ENCODE assay signal across 1 cellular context in genomic region chr1:212470059-212470458, GRCh38.
A peak's percentile ranks its signal among the peaks of the same experiment; 100 is the strongest.
TF ChIP-seq lines count a peak whose summit lies in the region.

No MANE protein-coding gene starts in this region.

TF ChIP-seq in H1, 55 proteins besides CTCF, POLR2A, EP300 and RAD21:
- TF ChIP-seq MAX (IDR thresholded peaks at IDR 0.05): peak; percentile 47; the same call in 1 of the 2 replicates
- TF ChIP-seq, protein P1, sequence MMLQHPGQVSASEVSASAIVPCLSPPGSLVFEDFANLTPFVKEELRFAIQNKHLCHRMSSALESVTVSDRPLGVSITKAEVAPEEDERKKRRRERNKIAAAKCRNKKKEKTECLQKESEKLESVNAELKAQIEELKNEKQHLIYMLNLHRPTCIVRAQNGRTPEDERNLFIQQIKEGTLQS (IDR thresholded peaks at IDR 0.05; ENCODE audit: insufficient read depth, low read depth, low read length): no peak
